In genomic region chr13:100898431-100898830, GRCh38 we compare ENCODE assay signal across 1 cellular context.
TF ChIP-seq lines count a peak whose summit lies in the region.

No MANE protein-coding gene starts in this region.

TF ChIP-seq in IMR-90, 13 proteins besides CTCF, POLR2A, EP300 and RAD21:
- TF ChIP-seq, protein P1, sequence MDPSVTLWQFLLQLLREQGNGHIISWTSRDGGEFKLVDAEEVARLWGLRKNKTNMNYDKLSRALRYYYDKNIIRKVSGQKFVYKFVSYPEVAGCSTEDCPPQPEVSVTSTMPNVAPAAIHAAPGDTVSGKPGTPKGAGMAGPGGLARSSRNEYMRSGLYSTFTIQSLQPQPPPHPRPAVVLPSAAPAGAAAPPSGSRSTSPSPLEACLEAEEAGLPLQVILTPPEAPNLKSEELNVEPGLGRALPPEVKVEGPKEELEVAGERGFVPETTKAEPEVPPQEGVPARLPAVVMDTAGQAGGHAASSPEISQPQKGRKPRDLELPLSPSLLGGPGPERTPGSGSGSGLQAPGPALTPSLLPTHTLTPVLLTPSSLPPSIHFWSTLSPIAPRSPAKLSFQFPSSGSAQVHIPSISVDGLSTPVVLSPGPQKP (IDR thresholded peaks at IDR 0.05; ENCODE audit: borderline replicate concordance, low read depth, low read length): no peak
- no peak for TF ChIP-seq CHD1 (IDR thresholded peaks at IDR 0.05; ENCODE audit: low read depth, low read length)
- no peak for TF ChIP-seq CEBPB (IDR thresholded peaks at IDR 0.05; ENCODE audit: low read depth, low read length)
- TF ChIP-seq MXI1 (IDR thresholded peaks at IDR 0.05; ENCODE audit: borderline replicate concordance, low read depth, low read length): no peak
- no peak for TF ChIP-seq USF2 (IDR thresholded peaks at IDR 0.05; ENCODE audit: low read depth, low read length)
- TF ChIP-seq MAZ (IDR thresholded peaks at IDR 0.05; ENCODE audit: borderline replicate concordance, low read depth, low read length): no peak
- TF ChIP-seq RFX5 (IDR thresholded peaks at IDR 0.05; ENCODE audit: low read depth, low read length): no peak
- no peak for TF ChIP-seq SMC3 (IDR thresholded peaks at IDR 0.05; ENCODE audit: low read depth, low read length)
- no peak for TF ChIP-seq BHLHE40 (IDR thresholded peaks at IDR 0.05; ENCODE audit: low read depth, low read length)
- TF ChIP-seq FOS (IDR thresholded peaks at IDR 0.05; ENCODE audit: low read depth, low read length): no peak
- TF ChIP-seq MAFK (IDR thresholded peaks at IDR 0.05; ENCODE audit: low read depth, low read length): no peak
- no peak for TF ChIP-seq NFE2L2 (IDR thresholded peaks at IDR 0.05; ENCODE audit: low read depth, low read length)
- TF ChIP-seq RCOR1 (IDR thresholded peaks at IDR 0.05; ENCODE audit: insufficient replicate concordance, low read length): no peak
TF ChIP-seq in IMR-90: peak in this region for 0.
